Comparison of ENCODE assay signal across 17 cellular contexts in genomic region chr16:79885320-79885719, GRCh38.
"Had no signal": no experiment of that assay in that cellular context is flagged by ENCODE, and none has a peak within 500 bp of the region (broad histone marks: within the 10 kb centered on the region; RNA-seq: fewer than 3 reads in every experiment).

No MANE protein-coding gene starts in this region.

- H3K27ac ChIP-seq: adrenal gland, VCaP had no signal

- H3K27ac Mint-ChIP-seq: activated CD8-positive, alpha-beta T cell treated with anti-CD3 and anti-CD28 coated beads, Interleukin-2, amount 10 ng/mL, durations not matched to agents 7 days and 5 days; naive thymus-derived CD8-positive, alpha-beta T cell had no signal

- H3K4me3 ChIP-seq: adrenal gland, mucosa of descending colon had no signal

- DNase-seq: activated CD4-positive, alpha-beta T cell treated with anti-CD3 and anti-CD28 coated beads for 48 hours; activated CD8-positive, alpha-beta T cell treated with anti-CD3 and anti-CD28 coated beads, Interleukin-2, amount 10 ng/mL, durations not matched to agents 7 days and 5 days; activated naive CD4-positive, alpha-beta T cell treated with Interleukin-2 at 50 U/mL for 16 hours; adrenal gland; effector memory CD4-positive, alpha-beta T cell; erythroblast; hypothalamus; left colon; mucosa of descending colon; naive thymus-derived CD8-positive, alpha-beta T cell; stimulated activated CD4-positive, alpha-beta T cell treated with anti-CD3 and anti-CD28 coated beads, Interleukin-12 subunit alpha, Interleukin-12 subunit beta, amount 100 ng/mL, for 4 hours; stimulated activated CD4-positive, alpha-beta T cell treated with anti-CD3 and anti-CD28 coated beads, Interleukin-4, amount 100 ng/mL, for 1 hour; stimulated activated CD8-positive, alpha-beta memory T cell treated with anti-CD3 and anti-CD28 coated beads, Interleukin-4, amount 100 ng/mL, for 48 hours; stimulated activated naive CD8-positive, alpha-beta T cell treated with anti-CD3 and anti-CD28 coated beads, Interleukin-15, Interleukin-2, amounts not matched to agents 100 U/mL and 50 U/mL, for 24 hours; T1000 had no signal

- H3K36me3 Mint-ChIP-seq: naive thymus-derived CD8-positive, alpha-beta T cell had no signal

- H3K27me3 ChIP-seq: adrenal gland had no signal

- H3K4me3 Mint-ChIP-seq: activated CD8-positive, alpha-beta T cell treated with anti-CD3 and anti-CD28 coated beads, Interleukin-2, amount 10 ng/mL, durations not matched to agents 7 days and 5 days; central memory CD8-positive, alpha-beta T cell; naive thymus-derived CD8-positive, alpha-beta T cell had no signal

- H3K4me1 Mint-ChIP-seq: central memory CD8-positive, alpha-beta T cell; naive thymus-derived CD8-positive, alpha-beta T cell had no signal

- H3K27me3 Mint-ChIP-seq: naive thymus-derived CD8-positive, alpha-beta T cell had no signal

- H3K9me3 ChIP-seq: adrenal gland, mucosa of descending colon had no signal

- H3K9me3 Mint-ChIP-seq: central memory CD8-positive, alpha-beta T cell; naive thymus-derived CD8-positive, alpha-beta T cell had no signal

- H3K36me3 ChIP-seq: adrenal gland had no signal

- H3K4me1 ChIP-seq: adrenal gland had no signal
